8 cellular contexts compared by ENCODE assay signal in genomic region chr22:21650823-21651520, GRCh38. TPM values are rescaled to one million over a fixed set of nuclear protein-coding genes. Genes with fewer than 3 reads are reported as not detected.
A peak's percentile ranks its signal among the peaks of the same experiment; 100 is the strongest.
DNase-seq lines count a peak whose midpoint lies in the region; ATAC-seq, FAIRE-seq and TF ChIP-seq lines count a peak whose summit lies in the region.

No MANE protein-coding gene starts in this region.

- peak overlapping the region; percentile 58 for H2AFZ ChIP-seq in endothelial cell of umbilical vein (ENCODE audit: low read depth, low read length)

- peak overlapping the region; percentile 93 for H3K4me2 ChIP-seq in endothelial cell of umbilical vein (ENCODE audit: insufficient read depth, low read length)

- H3K9me3 ChIP-seq in NT2/D1 (ENCODE audit: insufficient read depth, low read length) (no peaks in the 10 kb centered on the region), endothelial cell of umbilical vein (replicated peaks; ENCODE audit: control insufficient read depth, insufficient read depth, low read length) (no peaks in the 10 kb centered on the region), psoas muscle (no peaks in the 10 kb centered on the region)

- BruUV-seq in endothelial cell of umbilical vein (replicated peaks; lab: Mats Ljungman, UMichigan): no TSS peak

- dilution Hi-C loops in endothelial cell of umbilical vein (cut with MboI; ENCODE audit: extremely low pct_ligation_motif_present, low sequenced_read_pairs): no loop called here

- POLR2A ChIA-PET in endothelial cell of umbilical vein (lab: Charles Lee): no interaction called here

- peak overlapping the region; percentile 76 for H3K4me3 ChIP-seq in NT2/D1 (ENCODE audit: insufficient read length, low read depth)
- H3K4me3 ChIP-seq in endothelial cell of umbilical vein (replicated peaks in 1 of 3; ENCODE audit: insufficient read depth in 1 of 3, low read depth in 1 of 3, low read length in 3 of 3): peak overlapping the region; percentile 64 to 85 (median 66)
- peak overlapping the region; percentile 66 for H3K4me3 ChIP-seq in psoas muscle

- intact Hi-C loops in endothelial cell of umbilical vein (cut with micrococcal nuclease) (loop anchor here (10.0 kb wide), 1 partner anchor 164 kb away; no protein-coding TSS in a partner anchor), psoas muscle (cut with DNase I) (no loop called here)

- peak overlapping the region; percentile 61 for H3K27ac ChIP-seq in endothelial cell of umbilical vein (ENCODE audit: insufficient read depth, low read depth, low read length)
- no peak overlapping the region for H3K27ac ChIP-seq in psoas muscle

- WGBS in psoas muscle, 3 donors: 18 to 24% (median 21%) methylated on average over 6 of the region's 6 CpGs

- TF ChIP-seq CTCF in endothelial cell of umbilical vein (IDR thresholded peaks at IDR 0.05; ENCODE audit: extremely low read depth in 1 of 2, insufficient read depth in 1 of 2, low read depth in 1 of 2, low read length in 2 of 2) (no peak), psoas muscle (IDR thresholded peaks at IDR 0.05) (no peak)

- CTCF ChIA-PET in endothelial cell of umbilical vein (lab: Charles Lee): interaction anchor here (1.3 to 3.2 kb wide), 2 partner anchors 8 to 10 kb away, joined by 4 to 16 read pairs; no protein-coding TSS in a partner anchor

- no peaks in the 10 kb centered on the region for H4K20me1 ChIP-seq in endothelial cell of umbilical vein (replicated peaks; ENCODE audit: control insufficient read depth, extremely low read depth, insufficient read depth, low read length)

- peak; percentile 46 for FAIRE-seq in endothelial cell of umbilical vein (lab: Jason Lieb, UNC)

- TF ChIP-seq POLR2A in endothelial cell of umbilical vein (IDR thresholded peaks at IDR 0.05; ENCODE audit: low read depth, low read length): no peak

- ATAC-seq in psoas muscle: no peak
- ATAC-seq in GM21360 (IDR thresholded peaks at IDR 0.05; ENCODE audit: unreplicated experiment): no peak
- no peak for ATAC-seq in GM18868 (IDR thresholded peaks at IDR 0.05; ENCODE audit: unreplicated experiment)

- H3K27me3 ChIP-seq in NT2/D1 (ENCODE audit: insufficient read depth, insufficient read length) (no peaks in the 10 kb centered on the region), endothelial cell of umbilical vein (ENCODE audit: control insufficient read depth in 2 of 2, insufficient read depth in 2 of 2, low read length in 2 of 2) (no peaks in the 10 kb centered on the region), psoas muscle (ENCODE audit: insufficient read depth in 3 of 3, low read length in 2 of 3) (no peaks in the 10 kb centered on the region)

- H3K9me1 ChIP-seq in endothelial cell of umbilical vein (replicated peaks; ENCODE audit: control insufficient read depth, extremely low read depth, insufficient read depth, low read length): no peaks in the 10 kb centered on the region

- H3K9ac ChIP-seq in NT2/D1 (ENCODE audit: insufficient read length, low read depth): peak overlapping the region; percentile 74
- peak overlapping the region; percentile 78 for H3K9ac ChIP-seq in endothelial cell of umbilical vein (replicated peaks; ENCODE audit: extremely low read depth, insufficient read depth, low read length)

- H3K4me1 ChIP-seq in NT2/D1 (ENCODE audit: insufficient read depth, insufficient read length): peaks cover 3% of the 10 kb centered on the region
- H3K4me1 ChIP-seq in endothelial cell of umbilical vein (ENCODE audit: control insufficient read depth, extremely low read depth, insufficient read depth, low read length): peaks cover 17% of the 10 kb centered on the region
- peaks cover 10% of the 10 kb centered on the region for H3K4me1 ChIP-seq in psoas muscle

- H3K79me2 ChIP-seq in endothelial cell of umbilical vein (ENCODE audit: control insufficient read depth, insufficient read depth, low read length): peaks cover 19% of the 10 kb centered on the region

- DNase-seq in NCI-H1694 (lab: John Stamatoyannopoulos, UW) (peak; percentile 48), NCI-H1694 treated with DMSO at 0.1 percent for 48 hours (lab: John Stamatoyannopoulos, UW) (no peak), NT2/D1 (ENCODE audit: low read depth, low spot score) (no peak), endothelial cell of umbilical vein (ENCODE audit: low read depth, low spot score) (no peak), psoas muscle (no peak), epidermal melanocyte (ENCODE audit: insufficient read length, low spot score) (no peak)

- H3K36me3 ChIP-seq in NT2/D1 (ENCODE audit: insufficient read depth, insufficient read length, low read length): peaks cover 28% of the 10 kb centered on the region
- peaks cover 3 to 8% of the 10 kb centered on the region in 2 experiments for H3K36me3 ChIP-seq in endothelial cell of umbilical vein (ENCODE audit: control insufficient read depth in 2 of 2, extremely low read depth in 1 of 2, insufficient read depth in 2 of 2, low read length in 2 of 2)
- H3K36me3 ChIP-seq in psoas muscle (ENCODE audit: insufficient read depth in 1 of 2, low read depth in 1 of 2): no peaks in the 10 kb centered on the region

TF ChIP-seq in endothelial cell of umbilical vein, 7 proteins besides CTCF, POLR2A, EP300 and RAD21:
- TF ChIP-seq JUN (IDR thresholded peaks at IDR 0.05; ENCODE audit: borderline replicate concordance, insufficient read depth, insufficient read length, low read depth): no peak
- no peak for TF ChIP-seq MYC (IDR thresholded peaks at IDR 0.05; ENCODE audit: low read depth, low read length)
- TF ChIP-seq FOS (IDR thresholded peaks at IDR 0.05; ENCODE audit: borderline replicate concordance, insufficient read depth, low read length): no peak
- TF ChIP-seq GATA2 (IDR thresholded peaks at IDR 0.05; ENCODE audit: insufficient read depth, insufficient read length, low read depth, low read length): no peak
- no peak for TF ChIP-seq MAX (IDR thresholded peaks at IDR 0.05; ENCODE audit: insufficient read depth, insufficient read length)
- TF ChIP-seq POLR2AphosphoS5 (IDR thresholded peaks at IDR 0.05; ENCODE audit: insufficient read depth, low read depth, low read length): no peak
- TF ChIP-seq EZH2 (IDR thresholded peaks at IDR 0.05; ENCODE audit: borderline replicate concordance, low read depth, low read length, severe bottlenecking): no peak
TF ChIP-seq in endothelial cell of umbilical vein: peak in this region for 0.

RNA-seq across cellular contexts. Expression of gene SDF2L1, which starts 8.9 kb away (rescaled TPM):
- 66.7 and 75.1 TPM in 2 replicates for total RNA-seq in endothelial cell of umbilical vein
- polyA plus RNA-seq in endothelial cell of umbilical vein: 79.5 and 111 TPM in 2 replicates
- polyA plus RNA-seq in endothelial cell of umbilical vein (2011; cell fraction: cytosol; rRNA removed): 55.0 and 70.5 TPM in 2 replicates
- 19.9 and 24.7 TPM in 2 replicates for polyA plus RNA-seq in endothelial cell of umbilical vein (2011; cell fraction: nucleus; rRNA removed)
- polyA plus RNA-seq in endothelial cell of umbilical vein (2012): 49.8 and 57.5 TPM in 2 replicates
- polyA minus RNA-seq in endothelial cell of umbilical vein: 22.9 and 30.2 TPM in 2 replicates
- polyA minus RNA-seq in endothelial cell of umbilical vein (2011; cell fraction: cytosol; rRNA and poly(A)+ RNA removed): 26.1 TPM
- polyA minus RNA-seq in endothelial cell of umbilical vein (2011; cell fraction: nucleus; rRNA and poly(A)+ RNA removed): 8.0 and 9.9 TPM in 2 replicates
- 10 to 100 TPM in 3 of 4 donors, 1 to 10 TPM in 1; 6.9 to 13.0 (median 11.6) TPM for total RNA-seq in psoas muscle
- 10 to 100 TPM; 16.8 to 53.5 (median 26.0) TPM for polyA plus RNA-seq in psoas muscle

RNA-seq across cellular contexts. Expression of gene PPIL2, which starts 14.8 kb away (rescaled TPM):
- total RNA-seq in endothelial cell of umbilical vein (45.3 and 47.9 TPM in 2 replicates), psoas muscle (10 to 100 TPM; 19.3 to 31.6 (median 21.6) TPM)
- polyA plus RNA-seq in endothelial cell of umbilical vein (49.7 and 50.2 TPM in 2 replicates), psoas muscle (10 to 100 TPM; 15.6 to 24.7 (median 17.4) TPM)
- polyA plus RNA-seq in endothelial cell of umbilical vein (2011; cell fraction: cytosol; rRNA removed): 39.7 and 41.8 TPM in 2 replicates
- 200 and 207 TPM in 2 replicates for polyA plus RNA-seq in endothelial cell of umbilical vein (2011; cell fraction: nucleus; rRNA removed)
- polyA plus RNA-seq in endothelial cell of umbilical vein (2012): 29.8 and 33.5 TPM in 2 replicates
- polyA minus RNA-seq in endothelial cell of umbilical vein: 51.3 and 55.2 TPM in 2 replicates
- polyA minus RNA-seq in endothelial cell of umbilical vein (2011; cell fraction: cytosol; rRNA and poly(A)+ RNA removed): 9.0 TPM
- polyA minus RNA-seq in endothelial cell of umbilical vein (2011; cell fraction: nucleus; rRNA and poly(A)+ RNA removed): 54.5 and 66.9 TPM in 2 replicates

RNA-seq across cellular contexts. Expression of gene CCDC116, which starts 18.4 kb away (rescaled TPM):
- total RNA-seq in endothelial cell of umbilical vein (0.33 and 0.53 TPM in 2 replicates), psoas muscle (under 1 TPM; 0.13 to 0.24 (median 0.20) TPM)
- polyA plus RNA-seq in endothelial cell of umbilical vein (0.18 and 0.21 TPM in 2 replicates), psoas muscle (under 1 TPM; 0.07 to 0.32 (median 0.14) TPM)
- polyA plus RNA-seq in endothelial cell of umbilical vein (2011; cell fraction: cytosol; rRNA removed): 0.10 TPM in 2 replicates
- 1.4 and 2.0 TPM in 2 replicates for polyA plus RNA-seq in endothelial cell of umbilical vein (2011; cell fraction: nucleus; rRNA removed)
- 0.15 and 0.18 TPM in 2 replicates for polyA plus RNA-seq in endothelial cell of umbilical vein (2012)
- 0.17 and 0.64 TPM in 2 replicates for polyA minus RNA-seq in endothelial cell of umbilical vein
- not detected for polyA minus RNA-seq in endothelial cell of umbilical vein (2011; cell fraction: cytosol; rRNA and poly(A)+ RNA removed)
- 0.43 and 0.77 TPM in 2 replicates for polyA minus RNA-seq in endothelial cell of umbilical vein (2011; cell fraction: nucleus; rRNA and poly(A)+ RNA removed)

RNA-seq across cellular contexts. Expression of gene YDJC, which starts 21.1 kb away (rescaled TPM):
- total RNA-seq in endothelial cell of umbilical vein (23.8 and 27.2 TPM in 2 replicates), psoas muscle (1 to 10 TPM; 2.4 to 5.4 (median 3.3) TPM)
- polyA plus RNA-seq in endothelial cell of umbilical vein (29.9 and 40.8 TPM in 2 replicates), psoas muscle (1 to 10 TPM; 3.6 to 5.8 (median 4.0) TPM)
- polyA plus RNA-seq in endothelial cell of umbilical vein (2011; cell fraction: cytosol; rRNA removed): 14.3 and 23.8 TPM in 2 replicates
- 14.5 and 15.0 TPM in 2 replicates for polyA plus RNA-seq in endothelial cell of umbilical vein (2011; cell fraction: nucleus; rRNA removed)
- 15.7 and 20.2 TPM in 2 replicates for polyA plus RNA-seq in endothelial cell of umbilical vein (2012)
- 10.9 and 12.1 TPM in 2 replicates for polyA minus RNA-seq in endothelial cell of umbilical vein
- polyA minus RNA-seq in endothelial cell of umbilical vein (2011; cell fraction: cytosol; rRNA and poly(A)+ RNA removed): 31.1 TPM
- 8.1 and 13.8 TPM in 2 replicates for polyA minus RNA-seq in endothelial cell of umbilical vein (2011; cell fraction: nucleus; rRNA and poly(A)+ RNA removed)
